Comparison of ENCODE assay signal across 1 cellular context in genomic region chr22:45188779-45189178, GRCh38.
A peak's percentile ranks its signal among the peaks of the same experiment; 100 is the strongest.
TF ChIP-seq lines count a peak whose summit lies in the region.

No MANE protein-coding gene starts in this region.

TF ChIP-seq in HepG2, 621 proteins besides CTCF, POLR2A, EP300 and RAD21:
- no peak for TF ChIP-seq RXRA (CRISPR knock-in tag; IDR thresholded peaks at IDR 0.05)
- no peak for TF ChIP-seq ZKSCAN8 (CRISPR knock-in tag; IDR thresholded peaks at IDR 0.05; ENCODE audit: borderline replicate concordance)
- TF ChIP-seq ZNF296 (CRISPR knock-in tag; conservative IDR thresholded peaks at IDR 0.05), result no peak
- TF ChIP-seq HES4 (CRISPR knock-in tag; IDR thresholded peaks at IDR 0.05; ENCODE audit: borderline replicate concordance), result no peak
- no peak for TF ChIP-seq ZNF432 (CRISPR knock-in tag; IDR thresholded peaks at IDR 0.05; ENCODE audit: borderline replicate concordance)
- TF ChIP-seq KLF6 (CRISPR knock-in tag; IDR thresholded peaks at IDR 0.05), result no peak
- peak; percentile 47 for TF ChIP-seq AGO2 (optimal IDR thresholded peaks at IDR 0.05; ENCODE audit: low read depth, low read length)
